In genomic region chr1:228734881-228735801, GRCh38 we compare ENCODE assay signal across 7 cellular contexts. TPM values are rescaled to one million over a fixed set of nuclear protein-coding genes. Genes with fewer than 3 reads are reported as not detected.
A peak's percentile ranks its signal among the peaks of the same experiment; 100 is the strongest.
DNase-seq lines count a peak whose midpoint lies in the region; ATAC-seq and TF ChIP-seq lines count a peak whose summit lies in the region.

Gene RHOU (plus strand): TSS chr1:228735479. CDS start chr1:228735743, 264 bp downstream.

- TF ChIP-seq POLR2A in testis (IDR thresholded peaks at IDR 0.05) = no peak

- H3K79me2 ChIP-seq in osteoblast (ENCODE audit: insufficient read depth, low read length) = no peaks in the 10 kb centered on the region

- H3K9me3 Mint-ChIP-seq in activated naive CD8-positive, alpha-beta T cell (ENCODE audit: low read depth) = no peaks in the 10 kb centered on the region

- no peaks in the 10 kb centered on the region for H3K36me3 Mint-ChIP-seq in activated naive CD8-positive, alpha-beta T cell

- H3K27ac Mint-ChIP-seq in activated naive CD8-positive, alpha-beta T cell = peak within 1 kb of the TSS; percentile 59

- H2AFZ ChIP-seq in osteoblast (ENCODE audit: low read length) = peak within 1 kb of the TSS; percentile 41

- peak within 1 kb of the TSS; percentile 83 for H3K4me2 ChIP-seq in osteoblast (ENCODE audit: insufficient read depth, low read length)

- WGBS in testis, 2 donors = 1% methylated on average over 34 to 76 of the region's 107 CpGs

- H4K20me1 ChIP-seq in osteoblast (ENCODE audit: insufficient read depth, low read length) = no peaks in the 10 kb centered on the region

- TF ChIP-seq CTCF in osteoblast (IDR thresholded peaks at IDR 0.05; ENCODE audit: extremely low read depth, low read depth, low read length) (no peak), testis (IDR thresholded peaks at IDR 0.05) (peak; percentile 87 to 97 (median 95))

- intact Hi-C loops in Right ventricle myocardium inferior (cut with DNase I) = loop anchor here (1.0 to 5.0 kb wide), 5 partner anchors 47 to 492 kb away; no protein-coding TSS in a partner anchor
- intact Hi-C loops in testis (cut with DNase I; ENCODE audit: low total_unique reads) = loop anchor here (10.0 kb wide), 1 partner anchor 490 kb away; no protein-coding TSS in a partner anchor

- H3K4me1 Mint-ChIP-seq in activated naive CD8-positive, alpha-beta T cell (ENCODE audit: low read depth) = peaks cover 11% of the 10 kb centered on the region

- no peaks in the 10 kb centered on the region for H3K9me3 ChIP-seq in osteoblast (ENCODE audit: low read depth, low read length)
- no peaks in the 10 kb centered on the region for H3K9me3 ChIP-seq in testis

- H3K4me1 ChIP-seq in osteoblast (ENCODE audit: insufficient read depth, low read length) (peaks cover 2% of the 10 kb centered on the region), testis (peaks cover 12% of the 10 kb centered on the region)

- peak within 1 kb of the TSS; percentile 92 for H3K4me3 Mint-ChIP-seq in activated naive CD8-positive, alpha-beta T cell

- no peak within 1 kb of the TSS for H3K27ac ChIP-seq in osteoblast (ENCODE audit: low read depth, low read length)
- peak within 1 kb of the TSS; percentile 84 to 88 for H3K27ac ChIP-seq in testis

- H3K27me3 Mint-ChIP-seq in activated naive CD8-positive, alpha-beta T cell = peaks cover 12% of the 10 kb centered on the region

- peaks cover 34% of the 10 kb centered on the region for H3K27me3 ChIP-seq in osteoblast (ENCODE audit: insufficient read depth, low read length)
- H3K27me3 ChIP-seq in testis = no peaks in the 10 kb centered on the region

- DNase-seq in HuH-7 (ENCODE audit: low spot score) = peak; percentile 84
- peak; percentile 50 for DNase-seq in SK-MEL-5 (ENCODE audit: low read depth, low spot score)
- DNase-seq in Right ventricle myocardium inferior (ENCODE audit: missing footprints) = peak; percentile 92
- DNase-seq in osteoblast (ENCODE audit: insufficient read length, low spot score, missing footprints) = peak; percentile 91
- DNase-seq in testis = peak; percentile 76

- H3K4me3 ChIP-seq in osteoblast (ENCODE audit: insufficient read depth, low read length) (peak within 1 kb of the TSS; percentile 68), testis (peak within 1 kb of the TSS; percentile 81 to 83)

- no peaks in the 10 kb centered on the region for H3K36me3 ChIP-seq in osteoblast (ENCODE audit: insufficient read depth, low read length)
- no peaks in the 10 kb centered on the region for H3K36me3 ChIP-seq in testis (ENCODE audit: low read depth, missing control alignments)

- in situ Hi-C loops in SK-MEL-5 (cut with HindIII; ENCODE audit: low pct_unique_long_range_greater_than_20kb, low sequenced_read_pairs) = no loop called here

- ATAC-seq in GM18498 (IDR thresholded peaks at IDR 0.05; ENCODE audit: unreplicated experiment) (peak; percentile 84), Right ventricle myocardium inferior (peak; percentile 95)

RNA-seq across cellular contexts. Expression of gene RHOU, which starts in this region (rescaled TPM):
- total RNA-seq in SK-MEL-5 (2014; rRNA removed; shearing (Covaris generic)) = 0.79 and 0.80 TPM in 2 replicates
- polyA plus RNA-seq in SK-MEL-5 (2015; cell fraction: cytosol; rRNA removed) = 0.46 and 0.87 TPM in 2 replicates
- 0.52 and 0.69 TPM in 2 replicates for polyA plus RNA-seq in SK-MEL-5 (2015; cell fraction: nucleus; rRNA removed)
- 5.4 TPM for total RNA-seq in Right ventricle myocardium inferior
- under 0.01 and 0.72 TPM in 2 replicates for total RNA-seq in osteoblast
- total RNA-seq in testis = 10 to 100 TPM; 31.0 to 33.6 TPM
- polyA plus RNA-seq in testis (ENCODE audit: insufficient read depth, low read depth, low replicate concordance) = 32.6 TPM

Comparison
In these comparisons a context has a peak if more than half of its experiments do, and no peak if none do; other contexts are left out.
1. Peak in DNase-seq in SK-MEL-5; RNA of the gene not detected or under 1 TPM.
2. Peak in DNase-seq, H3K4me3 ChIP-seq and H3K4me2 ChIP-seq in osteoblast; RNA of the gene not detected or under 1 TPM.